ENCODE assay signal across 25 cellular contexts in the genomic region with DNA sequence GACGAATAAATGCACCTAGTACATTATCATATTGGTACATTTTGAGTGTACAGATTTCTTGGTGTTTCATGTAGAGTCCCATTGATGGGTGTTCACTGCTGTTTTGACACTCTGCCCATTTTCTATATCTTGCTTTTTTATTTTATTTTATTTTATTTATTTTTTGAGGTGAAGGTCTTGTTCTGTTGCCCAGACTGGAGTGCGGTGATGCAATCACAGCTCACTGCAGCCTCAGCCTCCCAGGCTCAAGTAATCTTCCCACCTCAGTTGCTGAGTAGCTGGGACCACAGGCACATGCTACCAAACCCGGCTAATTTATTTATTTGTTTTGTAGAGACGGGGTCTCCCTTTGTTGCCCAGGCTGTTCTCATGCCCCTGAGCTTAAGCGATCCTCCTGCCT.
"Had no signal": no experiment of that assay in that cellular context is flagged by ENCODE, and none has a peak within 500 bp of the region (broad histone marks: within the 10 kb centered on the region; RNA-seq: fewer than 3 reads in every experiment).

No MANE protein-coding gene starts in this region.

- ATAC-seq: Panc1, PC-3, SK-N-SH treated with all-trans-retinoic acid at 6 μM for 48 hours had no signal

- DNase-seq: Kasumi-1, MV-4-11, NCI-H1048, NCI-H1105, NCI-H1417, NCI-H1436 treated with DMSO at 0.1 percent for 48 hours, NCI-H1694, NCI-H1930, NCI-H2081, NCI-H2107, NCI-H2171, NCI-H226, NCI-H446, NCI-H510A, NCI-H524 treated with DMSO at 0.1 percent for 48 hours, NCI-H69, NCI-H774, PC-3, SHP77 had no signal

- H3K27ac ChIP-seq: HL-60, KMS-11, RWPE1 had no signal

- H3K4me2 ChIP-seq: KMS-11 had no signal

- FAIRE-seq: HTR-8/SVneo had no signal

- H3K9ac ChIP-seq: KMS-11 had no signal
